20 cellular contexts compared by ENCODE assay signal in the genomic region with DNA sequence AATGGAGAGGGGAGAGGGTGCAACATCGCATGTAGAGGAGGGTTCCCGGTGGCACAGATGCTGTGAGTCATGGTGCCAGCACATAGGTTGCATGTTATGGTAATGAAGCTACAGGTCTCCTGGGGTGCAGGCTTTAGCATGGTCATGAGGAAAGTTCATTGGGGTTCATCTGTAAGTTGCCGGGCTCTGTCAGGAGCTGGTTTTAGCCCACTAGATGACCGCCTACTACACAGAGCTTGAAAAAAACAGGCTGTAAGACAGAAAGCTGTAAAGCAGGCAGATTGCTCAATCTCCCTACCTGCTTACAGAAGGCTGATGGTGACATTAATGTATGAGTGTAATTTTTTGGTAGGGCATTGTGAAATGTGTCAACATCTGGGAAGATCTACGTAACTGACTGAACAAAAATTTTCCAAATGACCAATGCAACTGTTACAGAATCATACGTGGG. TPM values are rescaled to one million over a fixed set of nuclear protein-coding genes. Genes with fewer than 3 reads are reported as not detected.
DNase-seq lines count a peak whose midpoint lies in the region; ATAC-seq and TF ChIP-seq lines count a peak whose summit lies in the region.
"Had no signal": no experiment of that assay in that cellular context is flagged by ENCODE, and none has a peak within 500 bp of the region (broad histone marks: within the 10 kb centered on the region; RNA-seq: fewer than 3 reads in every experiment).

No MANE protein-coding gene starts in this region.

- H3K4me1 ChIP-seq in RWPE2 (ENCODE audit: insufficient read depth, poor library complexity, severe bottlenecking) (peaks cover 8% of the 10 kb centered on the region), left lung (peaks cover 6 to 62% of the 10 kb centered on the region in 2 donors), spleen (peaks cover 13 to 81% (median 41%) of the 10 kb centered on the region in 6 donors)
- H3K4me1 ChIP-seq: prostate gland, tibial artery had no signal

- intact Hi-C loops in left lung (cut with DNase I) (no loop called here), spleen (cut with DNase I; ENCODE audit: low total_unique reads) (no loop called here)

- TF ChIP-seq CTCF in RWPE2 (IDR thresholded peaks at IDR 0.05; ENCODE audit: poor library complexity, severe bottlenecking) (no peak), left lung (IDR thresholded peaks at IDR 0.05) (no peak), spleen (IDR thresholded peaks at IDR 0.05 in 8 of 11, conservative IDR thresholded peaks at IDR 0.05 in 3 of 11) (no peak)

- H3K9me3 ChIP-seq in RWPE2 (ENCODE audit: severe bottlenecking) (no peaks in the 10 kb centered on the region), left lung (no peaks in the 10 kb centered on the region), spleen (no peaks in the 10 kb centered on the region)
- H3K9me3 ChIP-seq: heart left ventricle, prostate gland, tibial artery had no signal

- H3K27ac ChIP-seq in RWPE2 (ENCODE audit: poor library complexity, severe bottlenecking), result no peak overlapping the region
- H3K27ac ChIP-seq in left lung, result peak overlapping the region in 1 of 2 donors; percentile 93
- peak overlapping the region in 7 of 8 donors; percentile 29 to 89 (median 85) for H3K27ac ChIP-seq in spleen
- H3K27ac ChIP-seq: prostate gland, tibial artery had no signal

- WGBS in spleen, 5 donors, result 49 to 83% (median 61%) methylated on average over 6 of the region's 6 CpGs

- no peaks in the 10 kb centered on the region for H3K27me3 ChIP-seq in RWPE2 (ENCODE audit: insufficient read depth, poor library complexity, severe bottlenecking)
- no peaks in the 10 kb centered on the region for H3K27me3 ChIP-seq in left lung
- H3K27me3 ChIP-seq in spleen (replicated peaks in 1 of 7), result no peaks in the 10 kb centered on the region
- H3K27me3 ChIP-seq: heart left ventricle, tibial artery had no signal

- no peak for TF ChIP-seq POLR2A in spleen (IDR thresholded peaks at IDR 0.05)

- H3K36me3 ChIP-seq in RWPE2 (ENCODE audit: low read depth) (no peaks in the 10 kb centered on the region), left lung (peaks cover 0 to 12% of the 10 kb centered on the region in 2 donors), spleen (peaks cover 0 to 48% (median 4%) of the 10 kb centered on the region in 6 donors)
- H3K36me3 ChIP-seq: prostate gland, tibial artery had no signal

- H3K4me3 ChIP-seq in RWPE2 (ENCODE audit: severe bottlenecking), result no peak overlapping the region
- no peak overlapping the region for H3K4me3 ChIP-seq in left lung
- no peak overlapping the region for H3K4me3 ChIP-seq in spleen
- H3K4me3 ChIP-seq: heart left ventricle, prostate gland, tibial artery had no signal

- DNase-seq in SIG-M5 treated with dmso at 0.1 percent for 504 hours (lab: John Stamatoyannopoulos, UW; ENCODE audit: unreplicated experiment), result peak; percentile 54
- no peak for DNase-seq in SIG-M5 (lab: John Stamatoyannopoulos, UW)
- no peak for DNase-seq in RWPE2 (ENCODE audit: low spot score)
- no peak for DNase-seq in left lung
- DNase-seq in spleen, result peak; percentile 54
- no peak for DNase-seq in NCI-H1092 (lab: John Stamatoyannopoulos, UW)
- no peak for DNase-seq in NCI-H774 (lab: John Stamatoyannopoulos, UW)
- DNase-seq: 8988T; amniotic stem cell; C1 segment of cervical spinal cord; effector memory CD8-positive, alpha-beta T cell; heart left ventricle; NCI-H1694; SHP77 treated with DMSO at 0.1 percent for 48 hours; stimulated activated naive CD4-positive, alpha-beta T cell; tibial artery had no signal

- ATAC-seq in RWPE2 (ENCODE audit: low read depth), result peak; percentile 50
- peak; percentile 32 for ATAC-seq in left lung
- ATAC-seq in GM19452 (IDR thresholded peaks at IDR 0.05; ENCODE audit: unreplicated experiment), result no peak
- ATAC-seq: activated CD4-positive, CD25-positive, alpha-beta regulatory T cell treated with anti-CD3 and anti-CD28 coated beads, Interleukin-2, amount 50 U/mL, for 24 hours; effector memory CD8-positive, alpha-beta T cell had no signal

RNA-seq across cellular contexts. Expression of a gene that starts 23.9 kb away (rescaled TPM):
- total RNA-seq in left lung (10 to 100 TPM; 24.5 to 71.4 TPM), spleen (100 to 1,000 TPM; 114 to 287 (median 142) TPM)
- 10 to 100 TPM in 2 of 3 donors, 1 to 10 TPM in 1; 4.0 to 36.0 (median 13.7) TPM for polyA plus RNA-seq in spleen
- total RNA-seq: HT-29 had no signal

Comparison
In these comparisons a context has a peak if more than half of its experiments do, and no peak if none do; other contexts are left out.
1. DNase-seq: peak in SIG-M5 treated with dmso at 0.1 percent for 504 hours (single experiment) and spleen (single experiment); none in SIG-M5 (single experiment), RWPE2 (single experiment), left lung (0 of 2), NCI-H1092 (single experiment) and NCI-H774 (single experiment).